8 cellular contexts compared by ENCODE assay signal in genomic region chr16:2604016-2604369, GRCh38.
DNase-seq lines count a peak whose midpoint lies in the region; ATAC-seq, FAIRE-seq and TF ChIP-seq lines count a peak whose summit lies in the region.
"Not testable (repeated sequence)": the region's sequence is repeated elsewhere in the genome, so short reads cannot be mapped to it uniquely, and the experiment has no call there.

No MANE protein-coding gene starts in this region.

- peak; percentile 4 for ATAC-seq in GM12878

- TF ChIP-seq EP300 in GM12878 (IDR thresholded peaks at IDR 0.05; ENCODE audit: borderline replicate concordance in 1 of 2, control insufficient read depth in 1 of 2, low read depth in 2 of 2, low read length in 2 of 2), result not testable (repeated sequence)

- H3K79me2 ChIP-seq in Karpas-422 (ENCODE audit: low read length), result peaks cover 30% of the 10 kb centered on the region
- H3K79me2 ChIP-seq in GM12878 (ENCODE audit: control insufficient read depth, insufficient read depth, low read length), result peaks cover 19% of the 10 kb centered on the region
- peaks cover 15% of the 10 kb centered on the region for H3K79me2 ChIP-seq in fibroblast of lung (ENCODE audit: control insufficient read depth, insufficient read depth, low read length)
- H3K79me2 ChIP-seq in parathyroid adenoma, result peaks cover 13% of the 10 kb centered on the region

- DNase-seq in DMS53 (lab: John Stamatoyannopoulos, UW) (peak; percentile 22), Karpas-422 (peak; percentile 54), fibroblast of lung (ENCODE audit: low read depth in 2 of 2) (peak in 1 of 2 donors; percentile 5)
- DNase-seq in GM12878 (ENCODE audit: low read depth, low spot score); type B pancreatic cell (ENCODE audit: extremely low spot score, unreplicated experiment): not testable (repeated sequence)

- TF ChIP-seq RAD21 in GM12878 (IDR thresholded peaks at IDR 0.05; ENCODE audit: insufficient read depth, low read depth, low read length); liver (IDR thresholded peaks at IDR 0.05): not testable (repeated sequence)

- H3K4me2 ChIP-seq in Karpas-422 (ENCODE audit: low read depth, low read length, poor library complexity, severe bottlenecking) (peak overlapping the region; percentile 95), GM12878 (ENCODE audit: control insufficient read depth, insufficient read depth) (peak overlapping the region; percentile 64; the same call in 1 of the 2 replicates), fibroblast of lung (ENCODE audit: extremely low read depth, insufficient read depth, low read length) (peak overlapping the region; percentile 59), parathyroid adenoma (ENCODE audit: low read length) (peak overlapping the region; percentile 95)

- not testable (repeated sequence) for H3K36me3 ChIP-seq in Karpas-422 (ENCODE audit: insufficient read depth, low read length); GM12878 (ENCODE audit: control insufficient read depth in 2 of 2, insufficient read depth in 2 of 2, low read length in 1 of 2); fibroblast of lung (ENCODE audit: control insufficient read depth, insufficient read depth, low read length); liver (ENCODE audit: control insufficient read depth in 4 of 4, insufficient read depth in 3 of 4, low read depth in 1 of 4, low read length in 3 of 4); parathyroid adenoma (ENCODE audit: control insufficient read depth, insufficient read depth, low read length)

- H3K4me3 ChIP-seq in Karpas-422 (ENCODE audit: low read length), result peak overlapping the region; percentile 100
- H3K4me3 ChIP-seq in GM12878, result peak overlapping the region; percentile 81
- peak overlapping the region; percentile 86 to 99 (median 95) for H3K4me3 ChIP-seq in fibroblast of lung (replicated peaks in 1 of 4; ENCODE audit: control extremely low read depth in 1 of 4, insufficient read depth in 1 of 4, low read depth in 3 of 4, low read length in 4 of 4)
- peak overlapping the region; percentile 68 to 98 (median 97) for H3K4me3 ChIP-seq in liver (ENCODE audit: low read depth in 1 of 3, low read length in 3 of 3)
- H3K4me3 ChIP-seq in parathyroid adenoma (ENCODE audit: low read depth, low read length), result peak overlapping the region; percentile 96

- not testable (repeated sequence) for H3K9me3 ChIP-seq in Karpas-422 (ENCODE audit: low read length); GM12878 (replicated peaks; ENCODE audit: control insufficient read depth, insufficient read depth, low read length); fibroblast of lung (ENCODE audit: control insufficient read depth, insufficient read depth, low read depth, low read length); liver (ENCODE audit: control insufficient read depth in 4 of 4, low read length in 3 of 4); parathyroid adenoma (ENCODE audit: control insufficient read depth, low read length)

- BruUV-seq in GM12878 (replicated peaks; lab: Mats Ljungman, UMichigan), result not testable (repeated sequence)

- SMC1A ChIA-PET in GM12878 (lab: Charles Lee; ENCODE audit: uncharacterized antibody, unreplicated experiment), result not testable (repeated sequence)

- CTCF ChIA-PET in GM12878 (lab: Yijun Ruan, JAX), result not testable (repeated sequence)

- H3K9me3 Mint-ChIP-seq in type B pancreatic cell, result not testable (repeated sequence)

- FAIRE-seq in GM12878 (lab: Jason Lieb, UNC), result not testable (repeated sequence)

- TF ChIP-seq CTCF in VCaP (conservative IDR thresholded peaks at IDR 0.05); GM12878 (IDR thresholded peaks at IDR 0.05 in 2 of 3, conservative IDR thresholded peaks at IDR 0.05 in 1 of 3; ENCODE audit: control insufficient read depth in 2 of 3, extremely low read depth in 1 of 3, insufficient read depth in 1 of 3, low read depth in 3 of 3, low read length in 3 of 3); fibroblast of lung (conservative IDR thresholded peaks at IDR 0.05 in 1 of 2, IDR thresholded peaks at IDR 0.05 in 1 of 2; ENCODE audit: low read depth in 1 of 2, low read length in 2 of 2); liver (IDR thresholded peaks at IDR 0.05; ENCODE audit: low read depth, low read length, missing input control); parathyroid adenoma (IDR thresholded peaks at IDR 0.05); type B pancreatic cell (conservative IDR thresholded peaks at IDR 0.05): not testable (repeated sequence)

- intact Hi-C loops in GM12878 (cut with micrococcal nuclease; ENCODE audit: unreplicated experiment), result not testable (repeated sequence)

- H3K9me2 ChIP-seq in Karpas-422 (replicated peaks; ENCODE audit: insufficient read depth, low read length), result not testable (repeated sequence)

- peak overlapping the region; percentile 98 for H3K9ac ChIP-seq in Karpas-422 (ENCODE audit: low read length)
- H3K9ac ChIP-seq in GM12878 (ENCODE audit: control insufficient read depth, insufficient read depth, low read length), result peak overlapping the region; percentile 94
- H3K9ac ChIP-seq in fibroblast of lung (ENCODE audit: insufficient read depth, low read length), result peak overlapping the region; percentile 86
- peak overlapping the region; percentile 67 to 89 for H3K9ac ChIP-seq in liver (ENCODE audit: low read depth in 1 of 2, low read length in 2 of 2)
- peak overlapping the region; percentile 35 for H3K9ac ChIP-seq in parathyroid adenoma

- not testable (repeated sequence) for H2AFZ ChIP-seq in Karpas-422 (ENCODE audit: low read length); GM12878 (ENCODE audit: control insufficient read depth, low read depth, low read length)
- H2AFZ ChIP-seq in fibroblast of lung (ENCODE audit: low read length), result peak overlapping the region; percentile 60
- peak overlapping the region; percentile 95 for H2AFZ ChIP-seq in parathyroid adenoma

- not testable (repeated sequence) for H4K20me1 ChIP-seq in Karpas-422 (ENCODE audit: insufficient read depth, low read depth, low read length); GM12878 (ENCODE audit: control insufficient read depth, insufficient read depth); fibroblast of lung (ENCODE audit: control insufficient read depth, extremely low read depth, insufficient read depth, low read length)

- H3K4me3 Mint-ChIP-seq in type B pancreatic cell, result peak overlapping the region; percentile 97

- not testable (repeated sequence) for H3K27ac ChIP-seq in Karpas-422 (ENCODE audit: low read length)
- H3K27ac ChIP-seq in VCaP (peak overlapping the region; percentile 81), GM12878 (ENCODE audit: control insufficient read depth, insufficient read depth) (peak overlapping the region; percentile 82), fibroblast of lung (ENCODE audit: insufficient read depth, low read length) (peak overlapping the region; percentile 91), liver (ENCODE audit: low read depth in 1 of 2, low read length in 2 of 2) (peak overlapping the region; percentile 12 to 82), parathyroid adenoma (peak overlapping the region; percentile 76)

- WGBS in GM12878 (ENCODE audit: insufficient coverage, insufficient replicate concordance, low lambda C conversion rate, missing lambda C conversion rate), result 0% methylated on average over 12 of the region's 12 CpGs
- 1% methylated on average over 12 of the region's 12 CpGs for WGBS in liver

- peak overlapping the region; percentile 95 for H3K27ac Mint-ChIP-seq in type B pancreatic cell

- H3K4me1 Mint-ChIP-seq in type B pancreatic cell (ENCODE audit: unreplicated experiment), result not testable (repeated sequence)

- H3K27me3 Mint-ChIP-seq in type B pancreatic cell, result not testable (repeated sequence)

- H3K4me1 ChIP-seq in Karpas-422 (ENCODE audit: low read length), result peaks cover 13% of the 10 kb centered on the region
- not testable (repeated sequence) for H3K4me1 ChIP-seq in GM12878 (ENCODE audit: control insufficient read depth, insufficient read depth, low read length); fibroblast of lung (ENCODE audit: control insufficient read depth, extremely low read depth, insufficient read depth, low read length); liver (ENCODE audit: control insufficient read depth in 4 of 4, insufficient read depth in 4 of 4, low read length in 3 of 4); parathyroid adenoma

- RAD21 ChIA-PET in GM12878 (lab: Charles Lee; ENCODE audit: unreplicated experiment), result not testable (repeated sequence)

- in situ Hi-C loops in GM12878 (cut with MboI), result not testable (repeated sequence)

- not testable (repeated sequence) for H3K36me3 Mint-ChIP-seq in type B pancreatic cell

- H3K27me3 ChIP-seq in Karpas-422 (ENCODE audit: low read length); GM12878 (replicated peaks in 1 of 2; ENCODE audit: control insufficient read depth in 2 of 2, insufficient read depth in 2 of 2, low read length in 1 of 2); fibroblast of lung (ENCODE audit: control insufficient read depth, insufficient read depth, low read length); liver (ENCODE audit: control insufficient read depth in 4 of 4, insufficient read depth in 4 of 4, low read length in 3 of 4); parathyroid adenoma (ENCODE audit: control insufficient read depth, insufficient read depth, low read length): not testable (repeated sequence)

- POLR2A ChIA-PET in GM12878 (lab: Charles Lee), result not testable (repeated sequence)

- TF ChIP-seq POLR2A in GM12878 (IDR thresholded peaks at IDR 0.05; ENCODE audit: low read depth, low read length), result not testable (repeated sequence)

Comparison
In these comparisons a context has a peak if more than half of its experiments do, and no peak if none do; other contexts are left out.
1. H3K9ac ChIP-seq: peak in every context shown above with its lines; median percentile 98 in Karpas-422; 94 in GM12878; 86 in fibroblast of lung; 78 in liver; 35 in parathyroid adenoma.